In the genomic region with DNA sequence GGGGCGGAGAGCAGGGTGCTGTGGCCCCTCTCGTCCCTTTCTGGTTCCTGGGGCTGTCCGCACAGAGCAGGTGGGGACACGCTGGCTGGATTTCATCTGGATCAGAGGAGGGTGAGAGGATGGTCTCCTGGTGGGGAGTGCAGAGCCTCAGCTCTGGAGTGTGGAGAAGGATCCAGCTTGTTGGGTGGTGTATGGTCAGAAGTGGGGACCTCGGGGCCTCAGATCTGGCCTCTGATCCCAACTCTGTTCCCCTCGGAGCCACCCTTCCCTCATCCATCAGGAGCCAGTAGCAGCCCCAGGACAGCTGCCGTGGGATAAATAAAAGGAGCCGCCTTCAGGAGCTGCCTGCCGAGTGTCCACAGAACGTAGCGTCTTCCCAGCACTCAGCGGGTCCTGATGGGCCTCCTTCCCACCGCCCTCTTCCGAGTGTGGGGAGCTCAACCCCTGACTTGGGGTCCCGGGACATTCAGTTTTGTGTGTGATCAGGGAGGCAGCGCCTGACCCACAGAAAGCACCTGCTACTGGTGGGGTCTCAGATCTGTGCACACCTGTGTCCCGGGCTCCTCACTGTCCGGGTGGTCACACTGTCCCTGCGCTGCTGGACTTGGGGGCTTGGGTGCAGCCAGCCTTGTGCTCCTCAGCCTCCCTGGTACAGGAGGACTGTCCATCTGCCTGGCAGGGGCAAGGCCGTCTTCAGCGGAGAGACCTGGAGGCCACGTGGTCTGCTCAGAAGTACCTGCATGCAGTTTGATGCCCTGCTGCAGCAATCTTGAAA, we compare ENCODE assay signal across 25 cellular contexts. TPM values are rescaled to one million over a fixed set of nuclear protein-coding genes. Genes with fewer than 3 reads are reported as not detected.
DNase-seq lines count a peak whose midpoint lies in the region; ATAC-seq and TF ChIP-seq lines count a peak whose summit lies in the region.
"Had no signal": no experiment of that assay in that cellular context is flagged by ENCODE, and none has a peak within 500 bp of the region (broad histone marks: within the 10 kb centered on the region; RNA-seq: fewer than 3 reads in every experiment).

No MANE protein-coding gene starts in this region.

- no peaks in the 10 kb centered on the region for H3K9me3 ChIP-seq in right cardiac atrium (ENCODE audit: control insufficient read depth, low read length)
- H3K9me3 ChIP-seq in thyroid gland, result no peaks in the 10 kb centered on the region
- H3K9me3 ChIP-seq: neutrophil had no signal

- H3K36me3 ChIP-seq in thyroid gland, result no peaks in the 10 kb centered on the region
- H3K36me3 ChIP-seq: neutrophil, WERI-Rb-1 had no signal

- H3K4me1 Mint-ChIP-seq in brain, result peaks cover 49% of the 10 kb centered on the region
- peaks cover 6 to 7% of the 10 kb centered on the region in 2 donors for H3K4me1 Mint-ChIP-seq in natural killer cell

- H3K4me3 Mint-ChIP-seq in brain (peak overlapping the region in 2 of 5 experiments; percentile 70 to 81), natural killer cell (peak overlapping the region; percentile 61)

- WGBS in right cardiac atrium, result 57% methylated on average over 22 of the region's 22 CpGs
- WGBS in thyroid gland, 2 donors, result 62 to 63% methylated on average over 20 of the region's 22 CpGs

- TF ChIP-seq CTCF in brain (conservative IDR thresholded peaks at IDR 0.05) (no peak), natural killer cell (IDR thresholded peaks at IDR 0.05) (no peak), thyroid gland (IDR thresholded peaks at IDR 0.05) (no peak)

- no peak for TF ChIP-seq POLR2A in thyroid gland (IDR thresholded peaks at IDR 0.05)

- H3K27ac ChIP-seq in right cardiac atrium (ENCODE audit: low read length) (no peak overlapping the region), thyroid gland (no peak overlapping the region)
- H3K27ac ChIP-seq: neutrophil, WERI-Rb-1 had no signal

- H3K4me1 ChIP-seq in right cardiac atrium (ENCODE audit: control insufficient read depth, insufficient read depth, low read length), result no peaks in the 10 kb centered on the region
- H3K4me1 ChIP-seq in thyroid gland, result no peaks in the 10 kb centered on the region

- H3K36me3 Mint-ChIP-seq in brain (no peaks in the 10 kb centered on the region), natural killer cell (no peaks in the 10 kb centered on the region)
- H3K36me3 Mint-ChIP-seq: activated naive CD8-positive, alpha-beta T cell treated with anti-CD3 and anti-CD28 coated beads, Interleukin-2, amount 10 ng/mL, durations not matched to agents 7 days and 5 days; CD4-positive, alpha-beta memory T cell had no signal

- H3K9me3 Mint-ChIP-seq in brain (peaks cover 0 to 14% (median 0%) of the 10 kb centered on the region in 5 experiments), natural killer cell (no peaks in the 10 kb centered on the region)
- H3K9me3 Mint-ChIP-seq: activated naive CD8-positive, alpha-beta T cell treated with anti-CD3 and anti-CD28 coated beads, Interleukin-2, amount 10 ng/mL, durations not matched to agents 7 days and 5 days; activated T-cell treated with anti-CD3 and anti-CD28 coated beads, Interleukin-2, amount 50 U/mL, for 24 hours; CD4-positive, alpha-beta memory T cell; dendritic cell treated with granulocyte-macrophage colony-stimulating factor and Interleukin-4, amounts not matched to agents 40 ng/mL and 50 ng/mL, for 4 days had no signal

- H3K27me3 Mint-ChIP-seq in brain (peaks cover 18% of the 10 kb centered on the region), natural killer cell (ENCODE audit: low read depth in 2 of 2) (peaks cover 10 to 40% of the 10 kb centered on the region in 2 donors)

- H3K4me3 ChIP-seq in right cardiac atrium (ENCODE audit: low read length), result no peak overlapping the region
- no peak overlapping the region for H3K4me3 ChIP-seq in thyroid gland (replicated peaks in 1 of 3)

- H3K27ac Mint-ChIP-seq in brain (peak overlapping the region in 3 of 5 experiments; percentile 24 to 89 (median 81)), natural killer cell (no peak overlapping the region)
- H3K27ac Mint-ChIP-seq: activated CD8-positive, alpha-beta T cell treated with anti-CD3 and anti-CD28 coated beads, Interleukin-2, amount 10 ng/mL, durations not matched to agents 7 days and 5 days; activated naive CD8-positive, alpha-beta T cell treated with anti-CD3 and anti-CD28 coated beads, Interleukin-2, amount 10 ng/mL, durations not matched to agents 7 days and 5 days; activated T-cell treated with anti-CD3 and anti-CD28 coated beads, Interleukin-2, amount 50 U/mL, for 24 hours; CD4-positive, alpha-beta memory T cell; dendritic cell treated with granulocyte-macrophage colony-stimulating factor and Interleukin-4, amounts not matched to agents 40 ng/mL and 50 ng/mL, for 4 days had no signal

- intact Hi-C loops in left ventricle myocardium superior (cut with micrococcal nuclease), result no loop called here
- intact Hi-C loops in right cardiac atrium (cut with DNase I), result no loop called here
- intact Hi-C loops in natural killer cell (cut with micrococcal nuclease), result no loop called here
- intact Hi-C loops in thyroid gland (cut with DNase I), result no loop called here

- DNase-seq in left ventricle myocardium superior, result peak; percentile 20
- DNase-seq in right cardiac atrium, result no peak
- DNase-seq in natural killer cell, result no peak
- no peak for DNase-seq in D341Med (ENCODE audit: low spot score)
- no peak for DNase-seq in thyroid gland
- DNase-seq in NOMO-1 (lab: John Stamatoyannopoulos, UW; ENCODE audit: unreplicated experiment in 2 of 2), result no peak
- DNase-seq: activated CD8-positive, alpha-beta T cell treated with anti-CD3 and anti-CD28 coated beads, Interleukin-2, amount 10 ng/mL, durations not matched to agents 7 days and 5 days; activated naive CD8-positive, alpha-beta T cell treated with anti-CD3 and anti-CD28 coated beads, Interleukin-2, amount 10 ng/mL, durations not matched to agents 7 days and 5 days; activated T-cell treated with anti-CD3 and anti-CD28 coated beads, Interleukin-2, amount 50 U/mL, for 24 hours; hippocampal formation; islet precursor cell; NCI-H1105; NCI-H510A treated with DMSO at 0.1 percent for 48 hours; stimulated activated CD4-positive, alpha-beta T cell treated with anti-CD3 and anti-CD28 coated beads, Interleukin-12 subunit alpha, Interleukin-12 subunit beta, amount 100 ng/mL, for 4 hours; stimulated activated CD8-positive, alpha-beta memory T cell treated with anti-CD3 and anti-CD28 coated beads, Interleukin-4, amount 100 ng/mL, for 48 hours; substantia nigra; WERI-Rb-1 had no signal

- H3K27me3 ChIP-seq in right cardiac atrium (ENCODE audit: control insufficient read depth, insufficient read depth) (no peaks in the 10 kb centered on the region), thyroid gland (no peaks in the 10 kb centered on the region)

- ATAC-seq in left ventricle myocardium superior, result no peak
- no peak for ATAC-seq in right cardiac atrium
- no peak for ATAC-seq in natural killer cell
- ATAC-seq in GM19452 (IDR thresholded peaks at IDR 0.05; ENCODE audit: unreplicated experiment), result no peak

RNA-seq across cellular contexts. Expression of gene BHLHE23, which starts 25.4 kb away (rescaled TPM):
- total RNA-seq in left ventricle myocardium superior (not detected), right cardiac atrium (not detected), natural killer cell (not detected), thyroid gland (not detected)
- polyA plus RNA-seq in right cardiac atrium (not detected), brain (ENCODE audit: insufficient read depth, low read depth, low replicate concordance) (not detected)
- total RNA-seq: activated CD8-positive, alpha-beta T cell treated with anti-CD3 and anti-CD28 coated beads, Interleukin-2, amount 10 ng/mL, durations not matched to agents 7 days and 5 days; activated naive CD8-positive, alpha-beta T cell treated with anti-CD3 and anti-CD28 coated beads, Interleukin-2, amount 10 ng/mL, durations not matched to agents 7 days and 5 days; CD4-positive, alpha-beta memory T cell; Daoy; HT1080 had no signal
- polyA plus RNA-seq: AG04450; CD4-positive, alpha-beta memory T cell had no signal

Comparison
In these comparisons a context has a peak if more than half of its experiments do, and no peak if none do; other contexts are left out.
1. H3K27ac Mint-ChIP-seq: peak in brain (3 of 5); none in natural killer cell (0 of 2).